In the genomic region with DNA sequence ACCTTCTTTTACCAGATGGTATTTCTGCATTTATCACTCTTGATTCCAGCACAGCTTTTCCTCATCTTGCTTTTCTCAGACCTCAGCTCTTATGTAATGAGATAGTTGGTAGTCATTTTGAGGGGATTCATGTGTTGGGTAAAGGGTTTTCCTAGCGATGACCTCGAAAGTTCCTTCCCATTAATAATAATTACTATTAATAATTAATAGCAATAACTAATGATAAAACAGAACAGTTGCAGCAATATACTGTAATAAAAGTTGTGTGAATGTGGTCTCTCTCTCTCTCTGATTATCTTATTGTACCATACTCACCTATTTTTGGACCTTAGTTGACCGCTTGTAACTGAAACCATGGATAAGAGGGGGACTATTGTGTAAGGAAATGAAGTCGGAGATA, we compare ENCODE assay signal across 27 cellular contexts.
"Had no signal": no experiment of that assay in that cellular context is flagged by ENCODE, and none has a peak within 500 bp of the region (broad histone marks: within the 10 kb centered on the region; RNA-seq: fewer than 3 reads in every experiment).

No MANE protein-coding gene starts in this region.

- DNase-seq: colonic mucosa; effector memory CD8-positive, alpha-beta T cell; erythroblast; esophagus squamous epithelium; foreskin melanocyte; glutamatergic neuron; heart right ventricle; hippocampal formation; left colon; mucosa of descending colon; naive B cell; stimulated activated CD4-positive, alpha-beta T cell treated with anti-CD3 and anti-CD28 coated beads, Interleukin-2, amount 100 ng/mL, for 24 hours; stimulated activated CD4-positive, alpha-beta T cell treated with anti-CD3 and anti-CD28 coated beads, Interleukin-4, amount 100 ng/mL, for 24 hours; stimulated activated naive CD4-positive, alpha-beta T cell treated with Interleukin-2 at 50 U/mL for 16 hours; stomach; tibial artery had no signal

- H3K27ac ChIP-seq: colonic mucosa, esophagus squamous epithelium, neutrophil had no signal

- H3K4me1 ChIP-seq: colonic mucosa had no signal

- H3K36me3 Mint-ChIP-seq: mesothelial cell of epicardium; naive B cell; natural killer cell treated with Interleukin-12 subunit alpha and Interleukin-12 subunit beta and Interleukin-15 and Interleukin-18, amount 100 ng/mL, for 72 hours had no signal

- H3K36me3 ChIP-seq: colonic mucosa, neutrophil, prostate gland, right atrium auricular region, stomach, tibial artery had no signal

- H3K27ac Mint-ChIP-seq: effector memory CD8-positive, alpha-beta T cell; memory B cell; mesothelial cell of epicardium; naive B cell; natural killer cell treated with Interleukin-12 subunit alpha and Interleukin-12 subunit beta and Interleukin-15 and Interleukin-18, amount 100 ng/mL, for 72 hours; stimulated activated effector memory CD8-positive, alpha-beta T cell treated with anti-CD3 and anti-CD28 coated beads, Interleukin-12 subunit alpha, Interleukin-12 subunit beta, amount 100 ng/mL, for 72 hours; type B pancreatic cell had no signal

- H3K4me3 Mint-ChIP-seq: effector memory CD8-positive, alpha-beta T cell; memory B cell; mesothelial cell of epicardium; naive B cell; natural killer cell treated with Interleukin-12 subunit alpha and Interleukin-12 subunit beta and Interleukin-15 and Interleukin-18, amount 100 ng/mL, for 72 hours; neural crest cell; stimulated activated effector memory CD8-positive, alpha-beta T cell treated with anti-CD3 and anti-CD28 coated beads, Interleukin-12 subunit alpha, Interleukin-12 subunit beta, amount 100 ng/mL, for 72 hours; type B pancreatic cell had no signal

- H3K9me3 Mint-ChIP-seq: effector memory CD8-positive, alpha-beta T cell; memory B cell; mesothelial cell of epicardium; natural killer cell treated with Interleukin-12 subunit alpha and Interleukin-12 subunit beta and Interleukin-15 and Interleukin-18, amount 100 ng/mL, for 72 hours; neural crest cell; stimulated activated effector memory CD8-positive, alpha-beta T cell treated with anti-CD3 and anti-CD28 coated beads, Interleukin-12 subunit alpha, Interleukin-12 subunit beta, amount 100 ng/mL, for 72 hours; type B pancreatic cell had no signal

- H3K27me3 ChIP-seq: colonic mucosa, esophagus squamous epithelium, heart right ventricle, neutrophil, right atrium auricular region, stomach, tibial artery had no signal

- H3K4me3 ChIP-seq: colonic mucosa, esophagus squamous epithelium, heart right ventricle, lung, mucosa of descending colon, prostate gland, right atrium auricular region, stomach, tibial artery had no signal

- H3K27me3 Mint-ChIP-seq: effector memory CD8-positive, alpha-beta T cell; memory B cell; naive B cell; natural killer cell treated with Interleukin-12 subunit alpha and Interleukin-12 subunit beta and Interleukin-15 and Interleukin-18, amount 100 ng/mL, for 72 hours; type B pancreatic cell had no signal

- ATAC-seq: effector memory CD8-positive, alpha-beta T cell; heart right ventricle; left colon; mucosa of descending colon; natural killer cell treated with Interleukin-12 subunit alpha and Interleukin-12 subunit beta and Interleukin-15 and Interleukin-18, amount 100 ng/mL, for 72 hours; sciatic nerve; stimulated activated effector memory CD8-positive, alpha-beta T cell treated with anti-CD3 and anti-CD28 coated beads, Interleukin-12 subunit alpha, Interleukin-12 subunit beta, amount 100 ng/mL, for 72 hours had no signal

- H3K9me3 ChIP-seq: colonic mucosa, esophagus squamous epithelium, heart right ventricle, mucosa of descending colon, neutrophil, prostate gland, right atrium auricular region, stomach, tibial artery had no signal
